22 cellular contexts compared by ENCODE assay signal in genomic region chr4:36757623-36758311, GRCh38.
"Had no signal": no experiment of that assay in that cellular context is flagged by ENCODE, and none has a peak within 500 bp of the region (broad histone marks: within the 10 kb centered on the region; RNA-seq: fewer than 3 reads in every experiment).

No MANE protein-coding gene starts in this region.

- H3K27ac Mint-ChIP-seq: activated CD4-positive, alpha-beta T cell treated with anti-CD3 and anti-CD28 coated beads, Interleukin-2, amount 10 ng/mL, durations not matched to agents 7 days and 5 days; activated CD8-positive, alpha-beta T cell treated with anti-CD3 and anti-CD28 coated beads for 36 hours; activated naive CD4-positive, alpha-beta T cell treated with anti-CD3 and anti-CD28 coated beads, Interleukin-2, amount 50 U/mL, for 72 hours; activated T-helper 1 cell treated with anti-CD3 and anti-CD28 coated beads, Interleukin-12 subunit alpha, Interleukin-12 subunit beta, Interleukin-2, Interleukin-4 antibody, amounts not matched to agents 30 ng/mL and 10 ng/mL and 1 ng/mL, durations not matched to agents 14 hours and 24 hours and 36 hours; brain; dendritic cell treated with granulocyte-macrophage colony-stimulating factor and Interleukin-4, amounts not matched to agents 40 ng/mL and 50 ng/mL, for 4 days; mesothelial cell of epicardium; naive thymus-derived CD8-positive, alpha-beta T cell had no signal

- H3K4me3 Mint-ChIP-seq: activated CD4-positive, alpha-beta T cell treated with anti-CD3 and anti-CD28 coated beads, Interleukin-2, amount 10 ng/mL, durations not matched to agents 7 days and 5 days; activated CD8-positive, alpha-beta T cell treated with anti-CD3 and anti-CD28 coated beads for 36 hours; activated T-helper 1 cell treated with anti-CD3 and anti-CD28 coated beads, Interleukin-12 subunit alpha, Interleukin-12 subunit beta, Interleukin-2, Interleukin-4 antibody, amounts not matched to agents 30 ng/mL and 10 ng/mL and 1 ng/mL, durations not matched to agents 14 hours and 24 hours and 36 hours; brain; dendritic cell treated with granulocyte-macrophage colony-stimulating factor and Interleukin-4, amounts not matched to agents 40 ng/mL and 50 ng/mL, for 4 days; mesothelial cell of epicardium; naive thymus-derived CD8-positive, alpha-beta T cell had no signal

- H3K27ac ChIP-seq: left ventricle myocardium inferior, sigmoid colon, testis, uterus had no signal

- H3K9me3 ChIP-seq: left ventricle myocardium inferior, sigmoid colon, testis, uterus had no signal

- DNase-seq: activated CD4-positive, alpha-beta T cell treated with anti-CD3 and anti-CD28 coated beads, Interleukin-2, amount 10 ng/mL, durations not matched to agents 7 days and 5 days; activated CD8-positive, alpha-beta T cell treated with anti-CD3 and anti-CD28 coated beads for 36 hours; aorta; caudate nucleus; effector CD4-positive, alpha-beta T cell; erythroblast; foreskin fibroblast; left ventricle myocardium inferior; naive thymus-derived CD8-positive, alpha-beta T cell; retina; sigmoid colon; stimulated activated CD4-positive, alpha-beta T cell treated with anti-CD3 and anti-CD28 coated beads, Interleukin-4, amount 100 ng/mL, for 1 hour; stimulated activated naive CD4-positive, alpha-beta T cell; testis; trophoblast cell; uterus had no signal

- H3K36me3 ChIP-seq: left ventricle myocardium inferior, sigmoid colon, uterus had no signal

- H3K4me1 ChIP-seq: left ventricle myocardium inferior, sigmoid colon, testis, uterus had no signal

- H3K27me3 Mint-ChIP-seq: activated CD4-positive, alpha-beta T cell treated with anti-CD3 and anti-CD28 coated beads, Interleukin-2, amount 10 ng/mL, durations not matched to agents 7 days and 5 days; activated CD8-positive, alpha-beta T cell treated with anti-CD3 and anti-CD28 coated beads for 36 hours; dendritic cell treated with granulocyte-macrophage colony-stimulating factor and Interleukin-4, amounts not matched to agents 40 ng/mL and 50 ng/mL, for 4 days had no signal

- H3K4me3 ChIP-seq: left ventricle myocardium inferior, sigmoid colon, testis, uterus had no signal

- H3K36me3 Mint-ChIP-seq: activated naive CD4-positive, alpha-beta T cell treated with anti-CD3 and anti-CD28 coated beads, Interleukin-2, amount 50 U/mL, for 72 hours; brain; mesothelial cell of epicardium; naive thymus-derived CD8-positive, alpha-beta T cell had no signal

- ATAC-seq: activated CD4-positive, CD25-positive, alpha-beta regulatory T cell treated with anti-CD3 and anti-CD28 coated beads, Interleukin-2, amount 50 U/mL, for 24 hours; activated CD8-positive, alpha-beta T cell treated with anti-CD3 and anti-CD28 coated beads for 36 hours; activated naive CD4-positive, alpha-beta T cell treated with anti-CD3 and anti-CD28 coated beads, Interleukin-2, amount 50 U/mL, for 72 hours; naive thymus-derived CD8-positive, alpha-beta T cell had no signal

- H3K4me1 Mint-ChIP-seq: activated CD4-positive, alpha-beta T cell treated with anti-CD3 and anti-CD28 coated beads, Interleukin-2, amount 10 ng/mL, durations not matched to agents 7 days and 5 days; brain; mesothelial cell of epicardium; naive thymus-derived CD8-positive, alpha-beta T cell had no signal

- H3K9me3 Mint-ChIP-seq: activated CD4-positive, alpha-beta T cell treated with anti-CD3 and anti-CD28 coated beads, Interleukin-2, amount 10 ng/mL, durations not matched to agents 7 days and 5 days; activated T-helper 1 cell treated with anti-CD3 and anti-CD28 coated beads, Interleukin-12 subunit alpha, Interleukin-12 subunit beta, Interleukin-2, Interleukin-4 antibody, amounts not matched to agents 30 ng/mL and 10 ng/mL and 1 ng/mL, durations not matched to agents 14 hours and 24 hours and 36 hours; brain; mesothelial cell of epicardium had no signal

- H3K27me3 ChIP-seq: sigmoid colon, testis, uterus had no signal
